ENCODE assay signal across 27 cellular contexts in the genomic region with DNA sequence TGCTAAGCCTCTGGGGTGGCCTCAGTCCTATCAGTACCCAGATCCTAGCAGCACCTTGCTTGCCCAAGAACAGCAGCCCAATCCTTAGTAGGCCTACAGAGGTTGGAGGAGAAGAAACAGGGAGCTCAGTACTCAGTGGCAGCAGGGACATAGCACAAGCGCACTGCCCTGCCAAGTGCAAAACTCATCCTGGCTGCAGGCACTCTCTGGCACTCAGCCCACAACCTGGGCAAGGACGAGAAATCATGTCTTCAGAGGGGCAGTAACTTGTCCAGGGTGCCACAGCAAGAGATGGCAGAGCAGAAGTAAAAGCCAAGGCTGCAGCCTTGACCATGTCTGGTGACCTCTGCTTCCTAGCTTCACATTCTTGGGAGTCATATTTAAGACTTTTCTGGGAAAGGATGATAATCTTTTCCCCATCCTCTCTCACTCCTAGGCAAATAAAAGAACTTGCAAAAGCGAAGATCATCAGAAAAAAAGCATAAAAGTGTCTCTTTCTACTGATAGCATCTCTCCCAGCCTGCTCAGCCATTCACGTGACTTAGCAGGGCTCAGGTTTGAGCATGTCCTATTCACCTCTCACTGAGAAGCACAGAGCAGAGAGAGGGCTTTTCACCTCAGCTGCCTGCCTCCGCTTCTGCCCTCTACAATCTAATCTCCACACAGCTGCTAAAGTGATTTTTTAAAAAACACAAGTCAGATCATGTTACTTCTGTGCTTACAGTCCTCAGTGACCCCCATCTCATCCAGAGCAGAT. TPM values are rescaled to one million over a fixed set of nuclear protein-coding genes. Genes with fewer than 3 reads are reported as not detected.
"Had no signal": no experiment of that assay in that cellular context is flagged by ENCODE, and none has a peak within 500 bp of the region (broad histone marks: within the 10 kb centered on the region; RNA-seq: fewer than 3 reads in every experiment).

No MANE protein-coding gene starts in this region.

- H3K27ac ChIP-seq: body of pancreas, dorsolateral prefrontal cortex, epithelial cell of prostate, left lung, right atrium auricular region, tibial artery, uterus, WERI-Rb-1 had no signal

- ATAC-seq: activated naive CD4-positive, alpha-beta T cell treated with anti-CD3 and anti-CD28 coated beads, Interleukin-2, amount 50 U/mL, for 72 hours; activated T-cell treated with anti-CD3 and anti-CD28 coated beads, Interleukin-2, amount 50 U/mL, for 72 hours; body of pancreas; left lung; mucosa of descending colon had no signal

- H3K4me1 ChIP-seq: body of pancreas, left lung, right atrium auricular region, tibial artery, uterus had no signal

- H3K27me3 ChIP-seq: body of pancreas, left lung, right atrium auricular region, tibial artery, uterus had no signal

- H3K9me3 ChIP-seq: body of pancreas, left lung, mucosa of descending colon, right atrium auricular region, uterus had no signal

- DNase-seq: activated CD4-positive, alpha-beta T cell treated with anti-CD3 and anti-CD28 coated beads for 1 hour; activated CD8-positive, alpha-beta memory T cell treated with anti-CD3 and anti-CD28 coated beads for 24 hours; activated gamma-delta T cell; activated T-cell treated with anti-CD3 and anti-CD28 coated beads, Interleukin-2, amount 50 U/mL, for 72 hours; amniotic stem cell; body of pancreas; central memory CD4-positive, alpha-beta T cell; dorsolateral prefrontal cortex; foreskin melanocyte; kidney; left lung; mucosa of descending colon; naive B cell; stimulated activated CD4-positive, alpha-beta T cell treated with anti-CD3 and anti-CD28 coated beads, Interleukin-2, amount 100 ng/mL, for 24 hours; stimulated activated naive CD4-positive, alpha-beta T cell treated with Interleukin-2 at 50 U/mL for 16 hours; T-helper 2 cell; tibial artery; uterus; WERI-Rb-1 had no signal

- H3K36me3 ChIP-seq: left lung, right atrium auricular region, tibial artery, uterus, WERI-Rb-1 had no signal

- H3K4me3 ChIP-seq: body of pancreas, dorsolateral prefrontal cortex, left lung, mucosa of descending colon, right atrium auricular region, tibial artery, uterus had no signal

RNA-seq across cellular contexts. Expression of gene MAGEA4, which starts 37.2 kb away (rescaled TPM):
- total RNA-seq: activated naive CD4-positive, alpha-beta T cell treated with anti-CD3 and anti-CD28 coated beads, Interleukin-2, amount 50 U/mL, for 72 hours; activated T-cell treated with anti-CD3 and anti-CD28 coated beads, Interleukin-2, amount 50 U/mL, for 72 hours; body of pancreas; dorsolateral prefrontal cortex; kidney; left lung; mucosa of descending colon; neural crest cell; omental fat pad; progenitor cell of endocrine pancreas; right atrium auricular region; skeletal muscle tissue; subcutaneous adipose tissue; uterus had no signal
